ENCODE assay signal across 8 cellular contexts in genomic region chr12:51951843-51952722, GRCh38.
DNase-seq lines count a peak whose midpoint lies in the region; ATAC-seq lines count a peak whose summit lies in the region.

No MANE protein-coding gene starts in this region.

- H3K4me3 Mint-ChIP-seq in activated naive CD8-positive, alpha-beta T cell treated with anti-CD3 and anti-CD28 coated beads, Interleukin-2, amount 50 U/mL, for 24 hours, result peak overlapping the region; percentile 77

- DNase-seq in activated naive CD8-positive, alpha-beta T cell treated with anti-CD3 and anti-CD28 coated beads, Interleukin-2, amount 50 U/mL, for 24 hours, result no peak
- no peak for DNase-seq in skeletal muscle cell (ENCODE audit: low read depth)
- DNase-seq in GF-D8 (lab: John Stamatoyannopoulos, UW), result no peak
- no peak for DNase-seq in NOMO-1 treated with dmso at 0.1 percent for 144 hours (lab: John Stamatoyannopoulos, UW; ENCODE audit: unreplicated experiment)

- H3K27me3 Mint-ChIP-seq in activated naive CD8-positive, alpha-beta T cell treated with anti-CD3 and anti-CD28 coated beads, Interleukin-2, amount 50 U/mL, for 24 hours, result peaks cover 10% of the 10 kb centered on the region

- H3K4me3 ChIP-seq in GM08714 (ENCODE audit: low read length), result peak overlapping the region; percentile 52; the same call in 1 of the 2 replicates
- H3K4me3 ChIP-seq in iPS-11a (ENCODE audit: low read depth, low read length), result peak overlapping the region; percentile 72
- peak overlapping the region; percentile 91 for H3K4me3 ChIP-seq in skeletal muscle cell (ENCODE audit: low read depth, low read length)

- no peaks in the 10 kb centered on the region for H3K9me3 ChIP-seq in KOPT-K1 (ENCODE audit: insufficient read depth, low read length, poor library complexity, severe bottlenecking)

- peak overlapping the region; percentile 60 for H3K27ac Mint-ChIP-seq in activated naive CD8-positive, alpha-beta T cell treated with anti-CD3 and anti-CD28 coated beads, Interleukin-2, amount 50 U/mL, for 24 hours

- ATAC-seq in activated naive CD8-positive, alpha-beta T cell treated with anti-CD3 and anti-CD28 coated beads, Interleukin-2, amount 50 U/mL, for 24 hours, result no peak
- no peak for ATAC-seq in GM18870 (IDR thresholded peaks at IDR 0.05; ENCODE audit: unreplicated experiment)

- H3K36me3 Mint-ChIP-seq in activated naive CD8-positive, alpha-beta T cell treated with anti-CD3 and anti-CD28 coated beads, Interleukin-2, amount 50 U/mL, for 24 hours (ENCODE audit: low read depth), result no peaks in the 10 kb centered on the region

- peaks cover 42% of the 10 kb centered on the region for H3K4me1 Mint-ChIP-seq in activated naive CD8-positive, alpha-beta T cell treated with anti-CD3 and anti-CD28 coated beads, Interleukin-2, amount 50 U/mL, for 24 hours

- H3K9me3 Mint-ChIP-seq in activated naive CD8-positive, alpha-beta T cell treated with anti-CD3 and anti-CD28 coated beads, Interleukin-2, amount 50 U/mL, for 24 hours, result no peaks in the 10 kb centered on the region

- H3K36me3 ChIP-seq in KOPT-K1 (ENCODE audit: insufficient read depth, low read length), result no peaks in the 10 kb centered on the region

- peak overlapping the region; percentile 82 for H3K27ac ChIP-seq in KOPT-K1 (ENCODE audit: low read depth, low read length, poor library complexity, severe bottlenecking)
